16 cellular contexts compared by ENCODE assay signal in genomic region chr5:19256036-19256435, GRCh38.
DNase-seq lines count a peak whose midpoint lies in the region; ATAC-seq and TF ChIP-seq lines count a peak whose summit lies in the region.
"Had no signal": no experiment of that assay in that cellular context is flagged by ENCODE, and none has a peak within 500 bp of the region (broad histone marks: within the 10 kb centered on the region; RNA-seq: fewer than 3 reads in every experiment).

No MANE protein-coding gene starts in this region.

- in situ Hi-C loops in mammary epithelial cell (cut with MboI; ENCODE audit: low sequenced_read_pairs in 2 of 2) = no loop called here

- peaks cover 3% of the 10 kb centered on the region for H3K4me1 ChIP-seq in mammary epithelial cell (ENCODE audit: insufficient read depth, low read length)
- peaks cover 37% of the 10 kb centered on the region for H3K4me1 ChIP-seq in OCI-LY7 (ENCODE audit: insufficient read depth, low read length, poor library complexity, severe bottlenecking)
- peaks cover 8% of the 10 kb centered on the region for H3K4me1 ChIP-seq in foreskin keratinocyte
- H3K4me1 ChIP-seq: BE2C had no signal

- peak overlapping the region; percentile 46 for H2AFZ ChIP-seq in mammary epithelial cell (ENCODE audit: low read depth, low read length)
- peak overlapping the region; percentile 88 for H2AFZ ChIP-seq in OCI-LY7 (ENCODE audit: low read length)
- H2AFZ ChIP-seq: GM23338 had no signal

- TF ChIP-seq CTCF in mammary epithelial cell (conservative IDR thresholded peaks at IDR 0.05 in 1 of 2, IDR thresholded peaks at IDR 0.05 in 1 of 2; ENCODE audit: extremely low read depth in 1 of 2, insufficient read depth in 1 of 2, low read depth in 1 of 2, low read length in 2 of 2) (no peak), MCF 10A (IDR thresholded peaks at IDR 0.05; ENCODE audit: unreplicated experiment) (no peak), OCI-LY7 (conservative IDR thresholded peaks at IDR 0.05; ENCODE audit: low read length) (no peak), foreskin keratinocyte (conservative IDR thresholded peaks at IDR 0.05) (no peak), chondrocyte (IDR thresholded peaks at IDR 0.05) (no peak)

- H3K4me2 ChIP-seq in mammary epithelial cell (ENCODE audit: insufficient read depth, low read depth, low read length) (no peak overlapping the region), OCI-LY7 (ENCODE audit: low read length) (peak overlapping the region; percentile 47)
- H3K4me2 ChIP-seq: GM23338 had no signal

- no peak overlapping the region for H3K27ac Mint-ChIP-seq in MCF 10A (ENCODE audit: low read depth, unreplicated experiment)
- no peak overlapping the region for H3K27ac Mint-ChIP-seq in chondrocyte (ENCODE audit: unreplicated experiment)
- H3K27ac Mint-ChIP-seq: CD8-positive, alpha-beta T cell; GM23338; H9 had no signal

- H3K9ac ChIP-seq in mammary epithelial cell (ENCODE audit: insufficient read depth, low read length) = no peak overlapping the region

- no peaks in the 10 kb centered on the region for H3K79me2 ChIP-seq in mammary epithelial cell (ENCODE audit: insufficient read depth, low read length)
- H3K79me2 ChIP-seq in OCI-LY7 (ENCODE audit: insufficient read depth, low read depth, low read length) = no peaks in the 10 kb centered on the region

- dilution Hi-C loops in mammary epithelial cell (cut with HindIII; ENCODE audit: low sequenced_read_pairs) = no loop called here

- H3K27me3 Mint-ChIP-seq in MCF 10A (ENCODE audit: insufficient read depth, unreplicated experiment) = no peaks in the 10 kb centered on the region
- H3K27me3 Mint-ChIP-seq in chondrocyte (ENCODE audit: low read depth) = no peaks in the 10 kb centered on the region

- intact Hi-C loops in mammary epithelial cell (cut with micrococcal nuclease) = no loop called here
- intact Hi-C loops in MCF 10A (cut with micrococcal nuclease) = no loop called here
- intact Hi-C loops in OCI-LY7 (cut with micrococcal nuclease; ENCODE audit: unreplicated experiment) = no loop called here

- H3K4me1 Mint-ChIP-seq in MCF 10A (ENCODE audit: insufficient read depth, unreplicated experiment) = peaks cover 6% of the 10 kb centered on the region
- H3K4me1 Mint-ChIP-seq in chondrocyte (ENCODE audit: low read depth) = no peaks in the 10 kb centered on the region
- H3K4me1 Mint-ChIP-seq: GM23338, H9 had no signal

- H3K36me3 ChIP-seq in mammary epithelial cell (ENCODE audit: insufficient read depth, low read length) (no peaks in the 10 kb centered on the region), OCI-LY7 (ENCODE audit: insufficient read depth, low read length) (peaks cover 28% of the 10 kb centered on the region)
- H3K36me3 ChIP-seq: BE2C had no signal

- 100% methylated on average over 1 of the region's 1 CpG for WGBS in mammary epithelial cell (ENCODE audit: low coverage, missing lambda C conversion rate)

- H3K36me3 Mint-ChIP-seq in MCF 10A (ENCODE audit: insufficient read depth, unreplicated experiment) (no peaks in the 10 kb centered on the region), chondrocyte (ENCODE audit: low read depth) (no peaks in the 10 kb centered on the region)
- H3K36me3 Mint-ChIP-seq: CD8-positive, alpha-beta T cell had no signal

- no peaks in the 10 kb centered on the region; the same call in 1 of the 2 replicates for H3K9me2 ChIP-seq in OCI-LY7 (ENCODE audit: insufficient read depth, low read length)

- H3K27ac ChIP-seq in mammary epithelial cell (ENCODE audit: insufficient read depth, low read depth, low read length) (no peak overlapping the region), OCI-LY7 (ENCODE audit: low read depth, low read length, poor library complexity, severe bottlenecking) (peak overlapping the region; percentile 64), foreskin keratinocyte (no peak overlapping the region)
- H3K27ac ChIP-seq: C4-2B, HL-60 had no signal

- no peaks in the 10 kb centered on the region for H3K9me3 Mint-ChIP-seq in MCF 10A (ENCODE audit: unreplicated experiment)
- peaks cover 7% of the 10 kb centered on the region for H3K9me3 Mint-ChIP-seq in chondrocyte (ENCODE audit: low read depth)
- H3K9me3 Mint-ChIP-seq: H9 had no signal

- H4K20me1 ChIP-seq in mammary epithelial cell (ENCODE audit: insufficient read depth, low read length) (no peaks in the 10 kb centered on the region), OCI-LY7 (ENCODE audit: insufficient read depth, low read length) (no peaks in the 10 kb centered on the region)

- CTCF ChIA-PET in mammary epithelial cell (lab: Charles Lee; ENCODE audit: low non-redundant PET) (no interaction called here), MCF 10A (lab: Yijun Ruan, JAX) (interaction anchor here (0.6 to 1.2 kb wide), 2 partner anchors 292 to 484 kb away, joined by 3 read pairs; no protein-coding TSS in a partner anchor), OCI-LY7 (lab: Charles Lee; ENCODE audit: unreplicated experiment) (interaction anchor here (0.7 to 1.2 kb wide), 2 partner anchors 13 to 132 kb away, joined by 3 read pairs; no protein-coding TSS in a partner anchor)

- H3K27me3 ChIP-seq in mammary epithelial cell (ENCODE audit: insufficient read depth, low read length) (no peaks in the 10 kb centered on the region), foreskin keratinocyte (no peaks in the 10 kb centered on the region)
- H3K27me3 ChIP-seq: BE2C had no signal

- POLR2A ChIA-PET in MCF 10A (lab: Yijun Ruan, JAX) = interaction anchor here (0.7 to 1.3 kb wide), 3 partner anchors 9 to 58 kb away, joined by 3 to 4 read pairs (median 4); no protein-coding TSS in a partner anchor
- POLR2A ChIA-PET in OCI-LY7 (lab: Charles Lee) = interaction anchor here (0.7 to 9.5 kb wide), 11 partner anchors 10 to 183 kb away, joined by 3 to 103 read pairs (median 3); no protein-coding TSS in a partner anchor

- no TSS peak for BruUV-seq in mammary epithelial cell (replicated peaks; lab: Mats Ljungman, UMichigan)
- no TSS peak for BruUV-seq in MCF 10A (replicated peaks; lab: Mats Ljungman, UMichigan)
- BruUV-seq in OCI-LY7 (replicated peaks; lab: Mats Ljungman, UMichigan) = no TSS peak

- DNase-seq in mammary epithelial cell (no peak), MCF 10A (ENCODE audit: unreplicated experiment) (no peak), NAMALWA (ENCODE audit: low spot score) (peak; percentile 38), OCI-LY7 (ENCODE audit: low spot score) (peak; percentile 75), foreskin keratinocyte (no peak), chondrocyte (ENCODE audit: low spot score) (no peak), DMS153 (lab: John Stamatoyannopoulos, UW) (no peak)
- DNase-seq: BE2C; CD8-positive, alpha-beta T cell; COR-L47; DMS79; H9 had no signal

- no peak overlapping the region for H3K4me3 ChIP-seq in mammary epithelial cell (replicated peaks in 1 of 3; ENCODE audit: insufficient read depth in 1 of 3, low read depth in 2 of 3, low read length in 3 of 3)
- H3K4me3 ChIP-seq in OCI-LY7 (ENCODE audit: low read depth, low read length, poor library complexity, severe bottlenecking) = no peak overlapping the region
- H3K4me3 ChIP-seq: GM23338 had no signal

- H3K9me3 ChIP-seq in mammary epithelial cell (replicated peaks; ENCODE audit: insufficient read depth, low read length) (no peaks in the 10 kb centered on the region), OCI-LY7 (ENCODE audit: low read length) (peaks cover 20% of the 10 kb centered on the region; the same call in 1 of the 2 replicates)
- H3K9me3 ChIP-seq: BE2C had no signal

- H3K4me3 Mint-ChIP-seq in MCF 10A (ENCODE audit: unreplicated experiment) = no peak overlapping the region
- H3K4me3 Mint-ChIP-seq in chondrocyte (ENCODE audit: unreplicated experiment) = no peak overlapping the region
- H3K4me3 Mint-ChIP-seq: CD8-positive, alpha-beta T cell; GM23338; H9 had no signal

- ATAC-seq in foreskin keratinocyte = peak; percentile 34
- ATAC-seq in HG02840 (IDR thresholded peaks at IDR 0.05; ENCODE audit: low FRiP score, unreplicated experiment) = no peak
- ATAC-seq: CD8-positive, alpha-beta T cell; GM23338 had no signal

Comparison
In these comparisons a context has a peak if more than half of its experiments do, and no peak if none do; other contexts are left out.
1. DNase-seq: peak in NAMALWA (single experiment) and OCI-LY7 (single experiment); none in mammary epithelial cell (single experiment), MCF 10A (single experiment), foreskin keratinocyte (0 of 2), chondrocyte (single experiment) and DMS153 (single experiment).